Comparison of ENCODE assay signal across 20 cellular contexts in the genomic region with DNA sequence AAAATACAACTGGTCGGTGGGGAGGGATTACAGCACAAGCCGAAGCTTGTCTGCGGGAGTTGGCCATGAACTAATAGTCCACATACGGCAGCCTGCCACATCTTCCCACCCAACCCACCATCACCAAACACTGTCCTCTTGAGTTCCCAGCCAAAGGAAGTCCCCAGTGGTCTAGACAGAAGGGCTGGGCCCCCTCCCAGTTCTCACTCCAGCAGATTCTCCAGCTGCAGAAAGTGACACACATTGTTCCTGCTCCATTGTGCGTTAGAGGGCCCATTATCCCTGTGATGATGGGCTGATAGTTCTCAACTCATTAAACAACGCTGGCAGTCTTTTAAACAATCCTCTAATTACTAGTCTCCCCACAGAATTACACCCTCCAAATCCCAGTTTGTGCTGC.
"Had no signal": no experiment of that assay in that cellular context is flagged by ENCODE, and none has a peak within 500 bp of the region (broad histone marks: within the 10 kb centered on the region; RNA-seq: fewer than 3 reads in every experiment).

No MANE protein-coding gene starts in this region.

- H3K36me3 ChIP-seq: colonic mucosa, heart right ventricle, left lung, right lobe of liver, transverse colon had no signal

- ATAC-seq: activated CD8-positive, alpha-beta T cell treated with anti-CD3 and anti-CD28 coated beads, Interleukin-2, amount 10 ng/mL, durations not matched to agents 7 days and 5 days; heart right ventricle; left lung; natural killer cell; psoas muscle; right lobe of liver had no signal

- H3K27ac ChIP-seq: colonic mucosa, heart right ventricle, left lung, psoas muscle, right lobe of liver, transverse colon had no signal

- FAIRE-seq: endothelial cell of umbilical vein, islet of Langerhans had no signal

- H3K9me3 ChIP-seq: colonic mucosa, heart right ventricle, left lung, psoas muscle, right lobe of liver, transverse colon had no signal

- H3K4me1 ChIP-seq: colonic mucosa, heart right ventricle, left lung, psoas muscle had no signal

- H3K27me3 ChIP-seq: colonic mucosa, left lung, right lobe of liver, transverse colon had no signal

- DNase-seq: activated B cell treated with CpG ODN at 0.5 μM for 24 hours; activated CD4-positive, alpha-beta T cell treated with anti-CD3 and anti-CD28 coated beads for 48 hours; activated CD8-positive, alpha-beta memory T cell treated with anti-CD3 and anti-CD28 coated beads, Interleukin-2, amount 50 U/mL, for 48 hours; activated CD8-positive, alpha-beta T cell treated with anti-CD3 and anti-CD28 coated beads, Interleukin-2, amount 10 ng/mL, durations not matched to agents 7 days and 5 days; activated naive CD8-positive, alpha-beta T cell treated with anti-CD3 and anti-CD28 coated beads for 36 hours; central memory CD4-positive, alpha-beta T cell; colonic mucosa; foreskin melanocyte; heart right ventricle; left lung; natural killer cell; psoas muscle; right lobe of liver; stimulated activated CD4-positive, alpha-beta T cell treated with anti-CD3 and anti-CD28 coated beads, Interleukin-4, amount 100 ng/mL, for 4 hours; stimulated activated CD8-positive, alpha-beta memory T cell treated with anti-CD3 and anti-CD28 coated beads, Interleukin-4, amount 100 ng/mL, for 48 hours; stimulated activated naive CD4-positive, alpha-beta T cell treated with Interleukin-2 at 50 U/mL for 16 hours; transverse colon had no signal

- H3K4me3 ChIP-seq: colonic mucosa, heart right ventricle, left lung, psoas muscle, right lobe of liver, smooth muscle cell, transverse colon had no signal

- H3K4me2 ChIP-seq: smooth muscle cell had no signal
